Comparison of ENCODE assay signal across 19 cellular contexts in genomic region chr2:30300122-30300455, GRCh38.
A peak's percentile ranks its signal among the peaks of the same experiment; 100 is the strongest.
DNase-seq lines count a peak whose midpoint lies in the region; ATAC-seq and TF ChIP-seq lines count a peak whose summit lies in the region.
"Had no signal": no experiment of that assay in that cellular context is flagged by ENCODE, and none has a peak within 500 bp of the region (broad histone marks: within the 10 kb centered on the region; RNA-seq: fewer than 3 reads in every experiment).

No MANE protein-coding gene starts in this region.

- H3K79me2 ChIP-seq in Loucy (ENCODE audit: insufficient read depth, low read length) (no peaks in the 10 kb centered on the region), PC-3 (ENCODE audit: low read length) (no peaks in the 10 kb centered on the region)

- no peak for DNase-seq in AG04450 (ENCODE audit: low read depth, low spot score)
- DNase-seq in left ventricle myocardium superior: no peak
- no peak for DNase-seq in stimulated activated CD4-positive, alpha-beta T cell treated with anti-CD3 and anti-CD28 coated beads, Interleukin-4, amount 100 ng/mL, for 1 hour
- DNase-seq in left lobe of liver (ENCODE audit: low spot score): no peak
- DNase-seq in PC-3: no peak
- no peak for DNase-seq in AML-193 (lab: John Stamatoyannopoulos, UW)
- DNase-seq: activated CD4-positive, alpha-beta T cell treated with anti-CD3 and anti-CD28 coated beads, Interleukin-2, amount 10 ng/mL, durations not matched to agents 24 days and 14 days; activated naive CD8-positive, alpha-beta T cell treated with anti-CD3 and anti-CD28 coated beads for 36 hours; CD4-positive, alpha-beta T cell; cortex of kidney; DMS53; hypothalamus; NCI-H1694; NCI-H82; stimulated activated CD4-positive, alpha-beta T cell treated with anti-CD3 and anti-CD28 coated beads, Interleukin-2, amount 100 ng/mL, for 48 hours; T-helper 17 cell had no signal

- POLR2A ChIA-PET in AG04450 (lab: Yijun Ruan, JAX): interaction anchor here (0.6 to 3.9 kb wide), 17 partner anchors 9 to 365 kb away, joined by 3 to 81 read pairs (median 6); partner anchors contain the start of genes LBH and LCLAT1
- POLR2A ChIA-PET in PC-3 (lab: Charles Lee; ENCODE audit: unreplicated experiment): no interaction called here

- H3F3A ChIP-seq in Loucy (ENCODE audit: low read depth) (peaks cover 8% of the 10 kb centered on the region), PC-3 (ENCODE audit: low read length, unreplicated experiment) (no peaks in the 10 kb centered on the region)

- no TSS peak for BruUV-seq in PC-3 (replicated peaks; lab: Mats Ljungman, UMichigan)

- H3K4me2 ChIP-seq in Loucy (ENCODE audit: low read depth, low read length, poor library complexity, severe bottlenecking) (peak overlapping the region; percentile 47), PC-3 (ENCODE audit: low read length) (no peak overlapping the region)
- H3K4me2 ChIP-seq: smooth muscle cell had no signal

- H3K36me3 ChIP-seq in Loucy (ENCODE audit: insufficient read depth, low read length): no peaks in the 10 kb centered on the region
- H3K36me3 ChIP-seq in rectal smooth muscle tissue (ENCODE audit: control insufficient read depth, insufficient read depth, low read length): no peaks in the 10 kb centered on the region
- H3K36me3 ChIP-seq in PC-3 (ENCODE audit: low read depth, low read length): no peaks in the 10 kb centered on the region

- H4K20me1 ChIP-seq in Loucy (ENCODE audit: insufficient read depth, low read length, poor library complexity, severe bottlenecking) (no peaks in the 10 kb centered on the region), PC-3 (ENCODE audit: low read length) (no peaks in the 10 kb centered on the region)

- H3K9ac ChIP-seq in Loucy (ENCODE audit: low read depth, low read length, poor library complexity, severe bottlenecking) (peak overlapping the region; percentile 22), rectal smooth muscle tissue (ENCODE audit: low read length) (no peak overlapping the region), PC-3 (ENCODE audit: low read length) (no peak overlapping the region)

- H3K9me3 ChIP-seq in AG04450 (ENCODE audit: control insufficient read depth, insufficient read depth, low read length) (peaks cover 3% of the 10 kb centered on the region), Loucy (ENCODE audit: insufficient read depth, low read depth, low read length) (peaks cover 3% of the 10 kb centered on the region; the same call in 1 of the 2 replicates), PC-3 (ENCODE audit: low read length) (no peaks in the 10 kb centered on the region)

- H3K4me1 ChIP-seq in Loucy (ENCODE audit: insufficient read depth, low read length, poor library complexity, severe bottlenecking) (peaks cover 67% of the 10 kb centered on the region), rectal smooth muscle tissue (ENCODE audit: control insufficient read depth, insufficient read depth, low read length) (peaks cover 14% of the 10 kb centered on the region), PC-3 (ENCODE audit: insufficient read depth, low read length) (no peaks in the 10 kb centered on the region)

- ATAC-seq in left ventricle myocardium superior (peak; percentile 9), left lobe of liver (no peak), PC-3 (no peak)
- ATAC-seq: T-helper 17 cell had no signal

- TF ChIP-seq CTCF in AG04450 (IDR thresholded peaks at IDR 0.05; ENCODE audit: low read depth, low read length): no peak
- TF ChIP-seq CTCF in Loucy (conservative IDR thresholded peaks at IDR 0.05; ENCODE audit: low read length): no peak
- no peak for TF ChIP-seq CTCF in PC-3 (conservative IDR thresholded peaks at IDR 0.05; ENCODE audit: low read depth, low read length)

- no peak overlapping the region for H2AFZ ChIP-seq in Loucy (ENCODE audit: low read length)
- no peak overlapping the region for H2AFZ ChIP-seq in PC-3 (ENCODE audit: low read length)

- H3K27me3 ChIP-seq in AG04450 (ENCODE audit: control insufficient read depth, insufficient read depth, low read length): no peaks in the 10 kb centered on the region
- H3K27me3 ChIP-seq in Loucy (ENCODE audit: insufficient read depth, low read length, poor library complexity, severe bottlenecking): no peaks in the 10 kb centered on the region
- no peaks in the 10 kb centered on the region for H3K27me3 ChIP-seq in rectal smooth muscle tissue (ENCODE audit: control insufficient read depth, insufficient read depth, low read length)
- H3K27me3 ChIP-seq in PC-3 (ENCODE audit: low read length): no peaks in the 10 kb centered on the region

- H3K27ac ChIP-seq in AG04450 (ENCODE audit: low read depth, low read length) (peak overlapping the region; percentile 95), rectal smooth muscle tissue (ENCODE audit: low read depth, low read length) (peak overlapping the region; percentile 82), PC-3 (ENCODE audit: low read length) (no peak overlapping the region)

- CTCF ChIA-PET in AG04450 (lab: Charles Lee) (interaction anchor here (1.6 to 4.6 kb wide), 5 partner anchors 61 to 412 kb away, joined by 3 to 24 read pairs (median 8); no protein-coding TSS in a partner anchor), PC-3 (lab: Charles Lee) (no interaction called here)

- H3K9me2 ChIP-seq in Loucy (replicated peaks; ENCODE audit: low read depth, low read length): no peaks in the 10 kb centered on the region
- no peaks in the 10 kb centered on the region for H3K9me2 ChIP-seq in PC-3 (replicated peaks; ENCODE audit: low read length)

- H3K4me3 ChIP-seq in AG04450 (ENCODE audit: low read depth, low read length) (no peak overlapping the region), Loucy (ENCODE audit: low read length, poor library complexity, severe bottlenecking) (peak overlapping the region; percentile 18), rectal smooth muscle tissue (ENCODE audit: low read length) (no peak overlapping the region), PC-3 (ENCODE audit: low read length) (no peak overlapping the region)
- H3K4me3 ChIP-seq: smooth muscle cell had no signal

- intact Hi-C loops in left ventricle myocardium superior (cut with micrococcal nuclease) (no loop called here), PC-3 (cut with micrococcal nuclease) (no loop called here)
